13 cellular contexts compared by ENCODE assay signal in the genomic region with DNA sequence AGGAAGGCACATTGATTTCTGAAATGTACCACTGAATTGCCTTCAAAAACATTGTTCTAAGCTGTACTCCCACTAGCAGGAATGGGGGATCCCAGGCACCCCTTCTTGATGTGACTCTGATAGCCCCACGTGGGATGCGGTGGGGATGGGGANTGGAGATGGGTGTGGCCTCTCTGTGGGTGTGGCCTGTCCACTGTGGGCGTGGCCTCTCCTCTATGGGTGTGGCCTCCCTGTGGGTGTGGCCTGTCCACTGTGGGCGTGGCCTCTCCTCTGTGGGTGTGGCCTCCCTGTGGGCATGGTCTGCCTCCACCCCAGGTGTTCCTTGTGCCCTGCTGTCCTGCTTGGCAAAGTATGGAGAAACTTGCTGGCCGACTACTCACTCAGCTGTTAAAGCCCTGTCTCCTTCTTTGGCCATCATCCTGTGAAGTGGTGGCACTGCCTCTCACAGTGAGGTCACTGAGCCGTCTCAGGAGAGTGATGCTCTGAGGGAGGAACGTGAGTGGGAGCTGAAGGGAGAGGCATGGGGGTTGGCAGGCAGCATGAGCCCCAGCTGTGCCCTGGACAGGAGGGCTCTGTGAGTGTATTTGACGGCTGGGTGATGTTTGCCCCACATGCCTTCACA. TPM values are rescaled to one million over a fixed set of nuclear protein-coding genes. Genes with fewer than 3 reads are reported as not detected.
DNase-seq lines count a peak whose midpoint lies in the region; ATAC-seq, FAIRE-seq and TF ChIP-seq lines count a peak whose summit lies in the region.
"Had no signal": no experiment of that assay in that cellular context is flagged by ENCODE, and none has a peak within 500 bp of the region (broad histone marks: within the 10 kb centered on the region; RNA-seq: fewer than 3 reads in every experiment).

No MANE protein-coding gene starts in this region.

- H3K9me3 ChIP-seq in A549 (no peaks in the 10 kb centered on the region), HepG2 (ENCODE audit: low read length) (no peaks in the 10 kb centered on the region), neural progenitor cell (ENCODE audit: low read depth) (no peaks in the 10 kb centered on the region)

- H3K9me2 ChIP-seq in GM23338 (ENCODE audit: insufficient read depth), result no peaks in the 10 kb centered on the region; the same call in 1 of the 2 replicates

- H3K36me3 Mint-ChIP-seq in GM23338 (ENCODE audit: low read depth), result 0 out of 3 replicates have a peak, but pooled peaks cover 6% of the 10 kb centered on the region
- no peaks in the 10 kb centered on the region for H3K36me3 Mint-ChIP-seq in activated CD8-positive, alpha-beta T cell treated with anti-CD3 and anti-CD28 coated beads, Interleukin-2, amount 10 ng/mL, durations not matched to agents 7 days and 5 days (ENCODE audit: low read depth)
- no peaks in the 10 kb centered on the region for H3K36me3 Mint-ChIP-seq in neural progenitor cell
- H3K36me3 Mint-ChIP-seq: CD8-positive, alpha-beta memory T cell; IgD-negative memory B cell had no signal

- H3K27me3 Mint-ChIP-seq in GM23338 (ENCODE audit: insufficient read depth, low read depth, poor library complexity) (peaks cover 11% of the 10 kb centered on the region), neural progenitor cell (ENCODE audit: insufficient read depth, low read depth) (peaks cover 4% of the 10 kb centered on the region)
- H3K27me3 Mint-ChIP-seq in activated CD8-positive, alpha-beta T cell treated with anti-CD3 and anti-CD28 coated beads, Interleukin-2, amount 10 ng/mL, durations not matched to agents 7 days and 5 days (ENCODE audit: low read depth), result peaks cover 5% of the 10 kb centered on the region

- H3K79me2 ChIP-seq in GM23338 (replicated peaks; ENCODE audit: insufficient read depth) (no peaks in the 10 kb centered on the region), HepG2 (ENCODE audit: insufficient read depth, low read length) (no peaks in the 10 kb centered on the region), neural progenitor cell (ENCODE audit: low read depth) (no peaks in the 10 kb centered on the region)

- H3K27me3 ChIP-seq in GM23338 (ENCODE audit: insufficient read depth), result no peaks in the 10 kb centered on the region
- H3K27me3 ChIP-seq in HepG2 (ENCODE audit: control insufficient read depth in 1 of 2, insufficient read depth in 2 of 2, low read length in 2 of 2), result peaks cover 2 to 6% of the 10 kb centered on the region in 2 experiments; a peak in 1 of 5 replicates
- H3K27me3 ChIP-seq in neural progenitor cell, result peaks cover 4% of the 10 kb centered on the region
- H3K27me3 ChIP-seq: dorsolateral prefrontal cortex had no signal

- H3K9ac ChIP-seq in HepG2 (ENCODE audit: insufficient read depth, low read depth, low read length), result no peak overlapping the region
- H3K9ac ChIP-seq in neural progenitor cell, result no peak overlapping the region

- TF ChIP-seq POLR2A in A549 (IDR thresholded peaks at IDR 0.05; ENCODE audit: low read length), result no peak
- no peak for TF ChIP-seq POLR2A in HepG2 (IDR thresholded peaks at IDR 0.05; ENCODE audit: insufficient read depth in 1 of 2, low read depth in 2 of 2, low read length in 2 of 2)

- no peak for TF ChIP-seq RAD21 in A549 (conservative IDR thresholded peaks at IDR 0.05 in 1 of 2, IDR thresholded peaks at IDR 0.05 in 1 of 2)
- no peak for TF ChIP-seq RAD21 in HepG2 (CRISPR knock-in tag; IDR thresholded peaks at IDR 0.05)

- no peaks in the 10 kb centered on the region for H3F3A ChIP-seq in GM23338 (replicated peaks; ENCODE audit: low read depth)
- H3F3A ChIP-seq in neural progenitor cell (ENCODE audit: low read depth), result no peaks in the 10 kb centered on the region

- no peaks in the 10 kb centered on the region for H3K36me3 ChIP-seq in GM23338 (ENCODE audit: insufficient read depth)
- no peaks in the 10 kb centered on the region for H3K36me3 ChIP-seq in HepG2 (replicated peaks in 1 of 2; ENCODE audit: control insufficient read depth in 1 of 2, insufficient read depth in 2 of 2, low read length in 2 of 2)
- no peaks in the 10 kb centered on the region for H3K36me3 ChIP-seq in neural progenitor cell

- H4K20me1 ChIP-seq in GM23338 (replicated peaks; ENCODE audit: insufficient read depth), result no peaks in the 10 kb centered on the region
- H4K20me1 ChIP-seq in HepG2 (ENCODE audit: insufficient read depth, low read length), result no peaks in the 10 kb centered on the region
- H4K20me1 ChIP-seq in neural progenitor cell (ENCODE audit: low read depth), result no peaks in the 10 kb centered on the region

- peak in 1 of 2 experiments; percentile 23 for DNase-seq in A549 (ENCODE audit: low read depth in 1 of 2, low spot score in 1 of 2)
- no peak for DNase-seq in GM23338 (ENCODE audit: low spot score)
- peak; percentile 24 for DNase-seq in activated CD8-positive, alpha-beta T cell treated with anti-CD3 and anti-CD28 coated beads, Interleukin-2, amount 10 ng/mL, durations not matched to agents 7 days and 5 days
- no peak for DNase-seq in HepG2 (ENCODE audit: low spot score)
- no peak for DNase-seq in NCI-H526 treated with DMSO at 0.1 percent for 48 hours (lab: John Stamatoyannopoulos, UW)
- DNase-seq in neural progenitor cell (ENCODE audit: low spot score), result no peak
- DNase-seq: dorsolateral prefrontal cortex, NCI-H226 had no signal

- POLR2A ChIA-PET in A549 (lab: Yijun Ruan, JAX) (no interaction called here), HepG2 (lab: Yijun Ruan, JAX) (no interaction called here)
- POLR2A ChIA-PET in activated CD8-positive, alpha-beta T cell treated with anti-CD3 and anti-CD28 coated beads, Interleukin-2, amount 10 ng/mL, durations not matched to agents 7 days and 5 days (lab: Charles Lee), result interaction anchor here (0.7 kb wide), 1 partner anchor 227 kb away, joined by 3 read pairs; no protein-coding TSS in a partner anchor

- H2AFZ ChIP-seq in GM23338 (no peak overlapping the region), HepG2 (ENCODE audit: low read length) (no peak overlapping the region), neural progenitor cell (replicated peaks) (no peak overlapping the region)

- H3K27ac Mint-ChIP-seq in GM23338, result no peak overlapping the region
- no peak overlapping the region for H3K27ac Mint-ChIP-seq in activated CD8-positive, alpha-beta T cell treated with anti-CD3 and anti-CD28 coated beads, Interleukin-2, amount 10 ng/mL, durations not matched to agents 7 days and 5 days
- no peak overlapping the region for H3K27ac Mint-ChIP-seq in neural progenitor cell
- H3K27ac Mint-ChIP-seq: IgD-negative memory B cell had no signal

- H3K4me1 ChIP-seq in A549 (no peaks in the 10 kb centered on the region), GM23338 (ENCODE audit: insufficient read depth) (no peaks in the 10 kb centered on the region), HepG2 (ENCODE audit: insufficient read depth, low read length) (peaks cover 9% of the 10 kb centered on the region), neural progenitor cell (no peaks in the 10 kb centered on the region)

- H3K4me3 ChIP-seq in A549, result no peak overlapping the region
- H3K4me3 ChIP-seq in GM23338, result no peak overlapping the region
- H3K4me3 ChIP-seq in HepG2 (replicated peaks in 1 of 3; ENCODE audit: insufficient read depth in 1 of 3, low read depth in 2 of 3, low read length in 3 of 3), result no peak overlapping the region
- no peak overlapping the region for H3K4me3 ChIP-seq in neural progenitor cell
- H3K4me3 ChIP-seq: dorsolateral prefrontal cortex had no signal

- CTCF ChIA-PET in A549 (lab: Yijun Ruan, JAX) (interaction anchor here (2.0 to 4.5 kb wide), 4 partner anchors 22 to 83 kb away, joined by 4 to 25 read pairs (median 6); no protein-coding TSS in a partner anchor), HepG2 (lab: Yijun Ruan, JAX; ENCODE audit: low intra/inter-chr PET ratio, low total read pairs) (no interaction called here)
- CTCF ChIA-PET in activated CD8-positive, alpha-beta T cell treated with anti-CD3 and anti-CD28 coated beads, Interleukin-2, amount 10 ng/mL, durations not matched to agents 7 days and 5 days (lab: Charles Lee), result no interaction called here

- H3K4me2 ChIP-seq in A549 (no peak overlapping the region), GM23338 (no peak overlapping the region), HepG2 (ENCODE audit: low read depth, low read length) (no peak overlapping the region), neural progenitor cell (no peak overlapping the region)

- FAIRE-seq in A549 (lab: Jason Lieb, UNC) (no peak), HepG2 (lab: Jason Lieb, UNC) (no peak)

- BruUV-seq in HepG2 (replicated peaks; lab: Mats Ljungman, UMichigan), result no TSS peak

- H3K4me1 Mint-ChIP-seq in GM23338, result no peaks in the 10 kb centered on the region
- H3K4me1 Mint-ChIP-seq in activated CD8-positive, alpha-beta T cell treated with anti-CD3 and anti-CD28 coated beads, Interleukin-2, amount 10 ng/mL, durations not matched to agents 7 days and 5 days (ENCODE audit: low read depth), result no peaks in the 10 kb centered on the region
- H3K4me1 Mint-ChIP-seq in neural progenitor cell, result peaks cover 3% of the 10 kb centered on the region
- H3K4me1 Mint-ChIP-seq: CD8-positive, alpha-beta memory T cell; IgD-negative memory B cell; neural crest cell had no signal

- 34% methylated on average over 4 of the region's 8 CpGs for WGBS in A549 (ENCODE audit: missing lambda C conversion rate)
- 48% methylated on average over 7 of the region's 8 CpGs for WGBS in HepG2 (ENCODE audit: low lambda C conversion rate)

- ATAC-seq in A549 (peak; percentile 20 to 71; a peak in 3 of 6 replicates), GM23338 (peak; percentile 46), HepG2 (peak; percentile 22; the same call in 1 of the 3 replicates), HG03457 (IDR thresholded peaks at IDR 0.05; ENCODE audit: unreplicated experiment) (no peak), GM18907 (IDR thresholded peaks at IDR 0.05; ENCODE audit: unreplicated experiment) (no peak)
- peak; percentile 65 for ATAC-seq in activated CD8-positive, alpha-beta T cell treated with anti-CD3 and anti-CD28 coated beads, Interleukin-2, amount 10 ng/mL, durations not matched to agents 7 days and 5 days

- H3K27ac ChIP-seq in A549, result no peak overlapping the region
- H3K27ac ChIP-seq in GM23338 (ENCODE audit: low read depth), result no peak overlapping the region
- H3K27ac ChIP-seq in HepG2 (ENCODE audit: extremely low read length, insufficient read depth, low read length), result no peak overlapping the region
- no peak overlapping the region for H3K27ac ChIP-seq in neural progenitor cell
- H3K27ac ChIP-seq: dorsolateral prefrontal cortex had no signal

- H3K4me3 Mint-ChIP-seq in GM23338 (no peak overlapping the region), neural progenitor cell (no peak overlapping the region)
- no peak overlapping the region for H3K4me3 Mint-ChIP-seq in activated CD8-positive, alpha-beta T cell treated with anti-CD3 and anti-CD28 coated beads, Interleukin-2, amount 10 ng/mL, durations not matched to agents 7 days and 5 days
- H3K4me3 Mint-ChIP-seq: CD8-positive, alpha-beta memory T cell had no signal

- no peak for TF ChIP-seq CTCF in A549 (IDR thresholded peaks at IDR 0.05)
- TF ChIP-seq CTCF in GM23338 (conservative IDR thresholded peaks at IDR 0.05; ENCODE audit: low read depth in 2 of 2), result no peak
- TF ChIP-seq CTCF in HepG2 (CRISPR knock-in tag; IDR thresholded peaks at IDR 0.05), result no peak
- no peak for TF ChIP-seq CTCF in neural progenitor cell (IDR thresholded peaks at IDR 0.05)

- peaks cover 42% of the 10 kb centered on the region for H3K9me3 Mint-ChIP-seq in GM23338
- H3K9me3 Mint-ChIP-seq in activated CD8-positive, alpha-beta T cell treated with anti-CD3 and anti-CD28 coated beads, Interleukin-2, amount 10 ng/mL, durations not matched to agents 7 days and 5 days (ENCODE audit: insufficient read depth), result no peaks in the 10 kb centered on the region
- peaks cover 31% of the 10 kb centered on the region for H3K9me3 Mint-ChIP-seq in neural progenitor cell
- H3K9me3 Mint-ChIP-seq: CD8-positive, alpha-beta memory T cell; IgD-negative memory B cell had no signal

- intact Hi-C loops in HepG2 (cut with micrococcal nuclease; ENCODE audit: unreplicated experiment), result no loop called here

- TF ChIP-seq EP300 in A549 (IDR thresholded peaks at IDR 0.05), result no peak
- no peak for TF ChIP-seq EP300 in HepG2 (IDR thresholded peaks at IDR 0.05; ENCODE audit: low read depth in 2 of 2, low read length in 2 of 2)
- no peak for TF ChIP-seq EP300 in HepG2 (CRISPR knock-in tag; IDR thresholded peaks at IDR 0.05; ENCODE audit: borderline replicate concordance)

- in situ Hi-C loops in HepG2 (cut with HindIII; ENCODE audit: extremely low pct_ligation_motif_present, low pct_unique_long_range_greater_than_20kb), result no loop called here

RNA-seq across cellular contexts. Expression of gene PARD6G, which starts 6.7 kb away (rescaled TPM):
- 1.6 TPM in 2 replicates for polyA plus RNA-seq in A549 (2011; rRNA removed)
- polyA plus RNA-seq in A549 (2012; cell fraction: cytosol; rRNA removed), result 2.2 and 2.6 TPM in 2 replicates
- polyA plus RNA-seq in A549 (2012; cell fraction: nucleus; rRNA removed), result 1.4 and 1.8 TPM in 2 replicates
- polyA plus RNA-seq in A549 (2017; fragmentation: RNase III; extraction: RNeasy Plus Mini Kit Qiagen cat#74134 plus additional on column Dnase treatment), result 2.0 to 2.5 TPM (median 2.3 TPM) in 3 replicates
- polyA minus RNA-seq in A549 (2011; rRNA and poly(A)+ RNA removed), result 1.2 TPM in 2 replicates
- 17.2 and 18.5 TPM in 2 replicates for total RNA-seq in GM23338 (2014; rRNA removed; shearing (Covaris generic))
- 6.9 and 8.3 TPM in 2 replicates for polyA plus RNA-seq in GM23338 (2016; fragmentation: Nextera tagmentation; extraction: Ambion mirVana)
- total RNA-seq in activated CD8-positive, alpha-beta T cell treated with anti-CD3 and anti-CD28 coated beads, Interleukin-2, amount 10 ng/mL, durations not matched to agents 7 days and 5 days, result under 1 TPM in 1 of 2 experiments, not detected in 1; 0.18 TPM
- 7.2 and 7.4 TPM in 2 replicates for total RNA-seq in HepG2 (2016; rRNA removed; fragmentation: Illumina TruSeq; extraction: Trizol)
- 7.6 and 9.4 TPM in 2 replicates for total RNA-seq in HepG2 (2016; cell fraction: cytosol; rRNA removed; fragmentation: Illumina TruSeq; extraction: Trizol; ENCODE audit: low read depth)
- 6.5 and 6.7 TPM in 2 replicates for total RNA-seq in HepG2 (2016; cell fraction: insoluble cytoplasmic fraction; rRNA removed; fragmentation: Illumina TruSeq; extraction: Trizol)
- 12.2 and 12.6 TPM in 2 replicates for total RNA-seq in HepG2 (2016; cell fraction: membrane; rRNA removed; fragmentation: Illumina TruSeq; extraction: Trizol)
- 4.7 and 4.8 TPM in 2 replicates for total RNA-seq in HepG2 (2016; cell fraction: nucleus; rRNA removed; fragmentation: Illumina TruSeq; extraction: Trizol)
- 3.6 and 3.9 TPM in 2 replicates for polyA plus RNA-seq in HepG2 (2011; rRNA removed)
- polyA plus RNA-seq in HepG2 (2011; cell fraction: cytosol; rRNA removed), result 4.0 and 4.3 TPM in 2 replicates
- 2.9 and 3.2 TPM in 2 replicates for polyA plus RNA-seq in HepG2 (2011; cell fraction: nucleus; rRNA removed)
- 5.1 and 5.3 TPM in 2 replicates for polyA plus RNA-seq in HepG2 (2012)
- polyA plus RNA-seq in HepG2 (2016; cell fraction: cytosol; fragmentation: Illumina TruSeq; extraction: Trizol; ENCODE audit: low read depth), result 11.7 and 12.8 TPM in 2 replicates
- 9.0 and 9.7 TPM in 2 replicates for polyA plus RNA-seq in HepG2 (2016; cell fraction: insoluble cytoplasmic fraction; fragmentation: Illumina TruSeq; extraction: Trizol; ENCODE audit: low read depth)
- polyA plus RNA-seq in HepG2 (2016; cell fraction: membrane; fragmentation: Illumina TruSeq; extraction: Trizol; ENCODE audit: low read depth), result 9.7 and 12.1 TPM in 2 replicates
- polyA plus RNA-seq in HepG2 (2016; cell fraction: nucleus; fragmentation: Illumina TruSeq; extraction: Trizol; ENCODE audit: insufficient read depth, low read depth), result 6.8 and 7.3 TPM in 2 replicates
- 2.0 and 6.8 TPM in 2 replicates for polyA minus RNA-seq in HepG2 (2011; rRNA and poly(A)+ RNA removed; ENCODE audit: low replicate concordance)
- 5.4 and 5.7 TPM in 2 replicates for polyA minus RNA-seq in HepG2 (2011; cell fraction: cytosol; rRNA and poly(A)+ RNA removed)
- 2.9 and 3.0 TPM in 2 replicates for polyA minus RNA-seq in HepG2 (2011; cell fraction: nucleus; rRNA and poly(A)+ RNA removed)
- 21.8 and 25.2 TPM in 2 replicates for total RNA-seq in neural progenitor cell (ENCODE audit: low replicate concordance)
- polyA plus RNA-seq: IgD-negative memory B cell had no signal

Comparison
In these comparisons a context has a peak if more than half of its experiments do, and no peak if none do; other contexts are left out.
1. ATAC-seq: peak in A549 (2 of 2), GM23338 (single experiment), activated CD8-positive, alpha-beta T cell treated with anti-CD3 and anti-CD28 coated beads, Interleukin-2, amount 10 ng/mL, durations not matched to agents 7 days and 5 days (single experiment) and HepG2 (single experiment); none in HG03457 (single experiment) and GM18907 (single experiment).